Comparison of ENCODE assay signal across 7 cellular contexts in genomic region chr20:25296094-25297093, GRCh38. TPM values are rescaled to one million over a fixed set of nuclear protein-coding genes. Genes with fewer than 3 reads are reported as not detected.
A peak's percentile ranks its signal among the peaks of the same experiment; 100 is the strongest.
DNase-seq lines count a peak whose midpoint lies in the region; ATAC-seq, FAIRE-seq and TF ChIP-seq lines count a peak whose summit lies in the region.

No MANE protein-coding gene starts in this region.

- TF ChIP-seq POLR2A in GM12878 (IDR thresholded peaks at IDR 0.05; ENCODE audit: low read depth, low read length): no peak

- H3K27ac ChIP-seq in MM.1S (ENCODE audit: low read length) (peak overlapping the region; percentile 100), GM12878 (ENCODE audit: control insufficient read depth, insufficient read depth) (peak overlapping the region; percentile 98), thoracic aorta (peak overlapping the region; percentile 53 to 60)

- H4K20me1 ChIP-seq in MM.1S (ENCODE audit: insufficient read depth, low read length): no peaks in the 10 kb centered on the region
- H4K20me1 ChIP-seq in GM12878 (ENCODE audit: control insufficient read depth, insufficient read depth): no peaks in the 10 kb centered on the region

- 91% methylated on average over 24 of the region's 24 CpGs for WGBS in GM12878 (ENCODE audit: insufficient coverage, insufficient replicate concordance, low lambda C conversion rate, missing lambda C conversion rate)

- intact Hi-C loops in GM12878 (cut with micrococcal nuclease; ENCODE audit: unreplicated experiment): no loop called here

- CTCF ChIA-PET in GM12878 (lab: Yijun Ruan, JAX): interaction anchor here (0.7 to 5.1 kb wide), 9 partner anchors 8 to 110 kb away, joined by 3 to 95 read pairs (median 4); partner anchors contain the start of gene GINS1

- peak; percentile 41 for TF ChIP-seq RAD21 in GM12878 (IDR thresholded peaks at IDR 0.05; ENCODE audit: insufficient read depth, low read depth, low read length)

- BruUV-seq in GM12878 (replicated peaks; lab: Mats Ljungman, UMichigan): no TSS peak

- peak; percentile 50 for DNase-seq in ELR (ENCODE audit: low read depth)
- DNase-seq in MM.1S: peak; percentile 75
- no peak for DNase-seq in GM12878 (ENCODE audit: low read depth, low spot score)
- no peak for DNase-seq in left lobe of liver (ENCODE audit: low spot score)
- DNase-seq in thoracic aorta (ENCODE audit: low spot score): no peak
- no peak for DNase-seq in NCI-H526 treated with DMSO at 0.1 percent for 48 hours (lab: John Stamatoyannopoulos, UW)

- peak; percentile 35 for ATAC-seq in GM19463 (IDR thresholded peaks at IDR 0.05; ENCODE audit: unreplicated experiment)
- peak; percentile 57 for ATAC-seq in GM12878
- peak; percentile 45 for ATAC-seq in left lobe of liver
- ATAC-seq in thoracic aorta (ENCODE audit: insufficient number of reproducible peaks, low FRiP score, low read depth): no peak

- peak; percentile 27 for FAIRE-seq in GM12878 (lab: Jason Lieb, UNC)

- RAD21 ChIA-PET in GM12878 (lab: Charles Lee; ENCODE audit: unreplicated experiment): interaction anchor here (1.0 to 4.9 kb wide), 6 partner anchors 13 to 103 kb away, joined by 3 to 59 read pairs (median 4); no protein-coding TSS in a partner anchor

- no peaks in the 10 kb centered on the region for H3K36me3 ChIP-seq in MM.1S (replicated peaks; ENCODE audit: insufficient read depth, low read length)
- peaks cover 0 to 6% of the 10 kb centered on the region in 2 experiments; a peak in 3 of 4 replicates for H3K36me3 ChIP-seq in GM12878 (ENCODE audit: control insufficient read depth in 2 of 2, insufficient read depth in 2 of 2, low read length in 1 of 2)
- H3K36me3 ChIP-seq in thoracic aorta: peaks cover 20% of the 10 kb centered on the region

- TF ChIP-seq EP300 in GM12878 (IDR thresholded peaks at IDR 0.05; ENCODE audit: borderline replicate concordance in 1 of 2, control insufficient read depth in 1 of 2, low read depth in 2 of 2, low read length in 2 of 2): no peak

- H3K4me2 ChIP-seq in MM.1S (ENCODE audit: low read depth, low read length): peak overlapping the region; percentile 95
- peak overlapping the region; percentile 87 for H3K4me2 ChIP-seq in GM12878 (ENCODE audit: control insufficient read depth, insufficient read depth)

- peaks cover 87% of the 10 kb centered on the region for H3K4me1 ChIP-seq in MM.1S (ENCODE audit: low read length)
- peaks cover 41% of the 10 kb centered on the region for H3K4me1 ChIP-seq in GM12878 (ENCODE audit: control insufficient read depth, insufficient read depth, low read length)
- peaks cover 16 to 39% of the 10 kb centered on the region in 2 donors for H3K4me1 ChIP-seq in thoracic aorta (ENCODE audit: control insufficient read depth in 1 of 2, low read depth in 2 of 2)

- TF ChIP-seq CTCF in MM.1S (IDR thresholded peaks at IDR 0.05; ENCODE audit: low read length) (peak; percentile 74), GM12878 (IDR thresholded peaks at IDR 0.05 in 2 of 3, conservative IDR thresholded peaks at IDR 0.05 in 1 of 3; ENCODE audit: control insufficient read depth in 2 of 3, extremely low read depth in 1 of 3, insufficient read depth in 1 of 3, low read depth in 3 of 3, low read length in 3 of 3) (peak; percentile 31 to 57 (median 33); a peak in 4 of 6 replicates), thoracic aorta (IDR thresholded peaks at IDR 0.05) (no peak)

- no peaks in the 10 kb centered on the region for H3K9me2 ChIP-seq in MM.1S (replicated peaks; ENCODE audit: insufficient read depth, low read length)

- peak overlapping the region; percentile 36 for H3K4me3 ChIP-seq in MM.1S (ENCODE audit: low read length)
- peak overlapping the region; percentile 13; the same call in 1 of the 2 replicates for H3K4me3 ChIP-seq in GM12878
- H3K4me3 ChIP-seq in thoracic aorta: no peak overlapping the region

- H2AFZ ChIP-seq in MM.1S (ENCODE audit: low read length) (no peak overlapping the region), GM12878 (ENCODE audit: control insufficient read depth, low read depth, low read length) (no peak overlapping the region)

- H3K79me2 ChIP-seq in MM.1S (ENCODE audit: low read length): peaks cover 7% of the 10 kb centered on the region; the same call in 1 of the 2 replicates
- no peaks in the 10 kb centered on the region for H3K79me2 ChIP-seq in GM12878 (ENCODE audit: control insufficient read depth, insufficient read depth, low read length)

- peaks cover 81% of the 10 kb centered on the region for H3F3A ChIP-seq in MM.1S (ENCODE audit: insufficient read depth, low read length)

- H3K27me3 ChIP-seq in MM.1S (replicated peaks; ENCODE audit: insufficient read depth, low read length) (no peaks in the 10 kb centered on the region), GM12878 (replicated peaks in 1 of 2; ENCODE audit: control insufficient read depth in 2 of 2, insufficient read depth in 2 of 2, low read length in 1 of 2) (no peaks in the 10 kb centered on the region), thoracic aorta (replicated peaks; ENCODE audit: insufficient read depth) (no peaks in the 10 kb centered on the region)

- in situ Hi-C loops in GM12878 (cut with MboI): loop anchor here (5.0 to 10.0 kb wide), 2 partner anchors 96 to 452 kb away; partner anchors contain the start of gene ABHD12

- H3K9me3 ChIP-seq in MM.1S (replicated peaks; ENCODE audit: insufficient read depth, low read length): no peaks in the 10 kb centered on the region
- H3K9me3 ChIP-seq in GM12878 (replicated peaks; ENCODE audit: control insufficient read depth, insufficient read depth, low read length): no peaks in the 10 kb centered on the region
- no peaks in the 10 kb centered on the region for H3K9me3 ChIP-seq in thoracic aorta

- POLR2A ChIA-PET in GM12878 (lab: Charles Lee): interaction anchor here (1.1 kb wide), 1 partner anchor 22 kb away, joined by 6 read pairs; no protein-coding TSS in a partner anchor

- H3K9ac ChIP-seq in MM.1S (ENCODE audit: low read length) (peak overlapping the region; percentile 95), GM12878 (ENCODE audit: control insufficient read depth, insufficient read depth, low read length) (peak overlapping the region; percentile 71)

- SMC1A ChIA-PET in GM12878 (lab: Charles Lee; ENCODE audit: uncharacterized antibody, unreplicated experiment): interaction anchor here (0.6 to 3.5 kb wide), 7 partner anchors 15 to 111 kb away, joined by 3 to 53 read pairs (median 3); partner anchors contain the start of gene GINS1

TF ChIP-seq in GM12878, 131 proteins besides CTCF, POLR2A, EP300 and RAD21 (continues in another document):
- TF ChIP-seq RB1 (IDR thresholded peaks at IDR 0.05; ENCODE audit: borderline replicate concordance) (no peak), MTA3 (IDR thresholded peaks at IDR 0.05; ENCODE audit: borderline replicate concordance, low read length) (no peak), RAD51 (IDR thresholded peaks at IDR 0.05) (no peak), ZNF687 (IDR thresholded peaks at IDR 0.05) (no peak)

RNA-seq across cellular contexts. Expression of gene PYGB, which starts 48.5 kb away (rescaled TPM):
- total RNA-seq in GM12878 (2013; cell fraction: nucleolus; rRNA removed): 20.7 and 24.5 TPM in 2 replicates
- total RNA-seq in GM12878 (2014; rRNA removed) (24.6 and 27.4 TPM in 2 replicates), GM12878 (2014; rRNA removed; fragmentation: Illumina TruSeq; extraction: Trizol) (14.2 and 16.1 TPM in 2 replicates), GM12878 (2021) (31.0 and 33.5 TPM in 2 replicates), left lobe of liver (10.3 TPM), thoracic aorta (100 to 1,000 TPM; 124 to 256 TPM)
- polyA plus RNA-seq in GM12878 (2011; ENCODE audit: low read depth): 7.2 TPM
- polyA plus RNA-seq in GM12878 (2011; rRNA removed) (6.1 and 11.9 TPM in 2 replicates), GM12878 (2014; fragmentation: Illumina TruSeq; extraction: Trizol) (8.0 and 17.4 TPM in 2 replicates), GM12878 (2014; fragmentation: Nextera tagmentation; extraction: Ambion mirVana) (1 to 10 TPM in 1 of 2 experiments, under 1 TPM in 1; 0.34 to 1.3 TPM), GM12878 (2014; rRNA removed) (26.2 and 31.8 TPM in 2 replicates), GM12878 (2016; fragmentation: Nextera tagmentation; extraction: Ambion mirVana) (10 to 100 TPM; 26.2 to 27.6 TPM)
- 13.5 and 17.8 TPM in 2 replicates for polyA plus RNA-seq in GM12878 (2011; cell fraction: cytosol; rRNA removed)
- 43.6 and 56.0 TPM in 2 replicates for polyA plus RNA-seq in GM12878 (2011; cell fraction: nucleus; rRNA removed)
- 16.2 and 16.9 TPM in 2 replicates for polyA plus RNA-seq in GM12878 (2012)
- polyA minus RNA-seq in GM12878 (2011; rRNA and poly(A)+ RNA removed): 12.4 and 20.2 TPM in 2 replicates
- 8.2 and 9.7 TPM in 2 replicates for polyA minus RNA-seq in GM12878 (2011; cell fraction: cytosol; rRNA and poly(A)+ RNA removed)
- polyA minus RNA-seq in GM12878 (2011; cell fraction: nucleus; rRNA and poly(A)+ RNA removed): 9.7 and 15.8 TPM in 2 replicates

Comparison
In these comparisons a context has a peak if more than half of its experiments do, and no peak if none do; other contexts are left out.
1. DNase-seq: peak in ELR (single experiment) and MM.1S (single experiment); none in GM12878 (single experiment), left lobe of liver (single experiment), thoracic aorta (single experiment) and NCI-H526 treated with DMSO at 0.1 percent for 48 hours (single experiment).
2. Peak in every context shown above with its lines, with median percentiles within 50 percentile points of each other: H3K27ac ChIP-seq.